8 cellular contexts compared by ENCODE assay signal in the genomic region with DNA sequence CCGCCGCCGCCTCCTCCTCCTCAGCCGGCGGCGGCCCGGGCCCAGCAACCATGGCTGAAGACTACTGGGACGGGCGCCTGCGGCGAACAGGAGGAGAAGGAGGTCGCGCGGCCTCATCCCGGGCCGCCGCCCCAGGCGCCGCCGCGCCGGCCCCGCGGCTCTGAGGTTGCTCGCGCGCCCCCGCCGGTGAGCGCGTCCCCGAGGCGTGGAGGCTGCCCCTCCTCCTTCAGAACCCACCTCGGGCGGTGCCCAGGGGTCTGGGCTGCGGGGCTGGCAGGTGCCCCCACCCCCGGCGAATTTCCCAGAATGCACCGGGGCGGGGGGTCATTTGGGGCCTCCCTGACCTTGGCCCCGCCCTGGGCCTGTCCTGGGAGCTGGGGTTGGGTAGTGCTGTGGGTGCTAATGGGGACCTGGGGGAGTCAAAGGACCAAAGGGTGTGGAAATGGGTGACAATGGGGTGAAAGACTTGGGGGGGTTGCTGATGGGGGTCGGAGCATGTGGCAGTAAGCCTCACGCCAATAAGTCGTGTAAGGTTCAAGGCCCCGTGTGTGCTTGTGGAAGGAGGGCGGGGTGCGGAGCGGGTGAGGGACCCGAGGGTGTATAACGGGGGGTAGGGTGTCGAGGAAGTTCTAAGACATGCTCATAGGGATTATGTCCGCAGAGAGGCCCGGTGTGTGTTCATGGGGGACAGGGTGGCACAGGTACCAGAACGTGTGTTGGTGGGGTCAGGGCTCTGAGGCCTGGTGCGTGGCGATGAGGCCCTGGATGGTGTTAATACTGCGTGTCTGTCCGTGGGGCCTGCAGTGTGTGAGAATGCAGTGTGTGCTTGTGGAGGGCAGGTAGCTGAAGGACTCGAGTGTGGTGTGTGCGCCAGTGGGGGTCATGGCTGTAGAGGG. TPM values are rescaled to one million over a fixed set of nuclear protein-coding genes. Genes with fewer than 3 reads are reported as not detected.
DNase-seq lines count a peak whose midpoint lies in the region; ATAC-seq and TF ChIP-seq lines count a peak whose summit lies in the region.

No MANE protein-coding gene starts in this region.

- peak overlapping the region; percentile 96 for H3K4me2 ChIP-seq in OCI-LY7 (ENCODE audit: low read length)

- ATAC-seq in GM18505 (IDR thresholded peaks at IDR 0.05; ENCODE audit: unreplicated experiment) (peak; percentile 2), HG02973 (IDR thresholded peaks at IDR 0.05; ENCODE audit: unreplicated experiment) (no peak), GM21737 (IDR thresholded peaks at IDR 0.05; ENCODE audit: unreplicated experiment) (no peak), HG03439 (IDR thresholded peaks at IDR 0.05; ENCODE audit: unreplicated experiment) (no peak)

- H3K4me3 ChIP-seq in OCI-LY7 (ENCODE audit: low read depth, low read length, poor library complexity, severe bottlenecking) = peak overlapping the region; percentile 98
- peak overlapping the region; percentile 89 for H3K4me3 ChIP-seq in cardiac muscle cell
- H3K4me3 ChIP-seq in rectal smooth muscle tissue (ENCODE audit: low read length) = peak overlapping the region; percentile 94

- H3K9ac ChIP-seq in rectal smooth muscle tissue (ENCODE audit: low read length) = peak overlapping the region; percentile 93

- no peak overlapping the region for H2AFZ ChIP-seq in OCI-LY7 (ENCODE audit: low read length)

- CTCF ChIA-PET in OCI-LY7 (lab: Charles Lee; ENCODE audit: unreplicated experiment) = no interaction called here

- POLR2A ChIA-PET in OCI-LY7 (lab: Charles Lee) = no interaction called here

- no peaks in the 10 kb centered on the region for H3K9me2 ChIP-seq in OCI-LY7 (ENCODE audit: insufficient read depth, low read length)

- H3K27me3 ChIP-seq in cardiac muscle cell = no peaks in the 10 kb centered on the region
- H3K27me3 ChIP-seq in rectal smooth muscle tissue (ENCODE audit: control insufficient read depth, insufficient read depth, low read length) = no peaks in the 10 kb centered on the region

- intact Hi-C loops in OCI-LY7 (cut with micrococcal nuclease; ENCODE audit: unreplicated experiment) = loop anchor here (1.0 to 2.0 kb wide), 5 partner anchors 14 to 432 kb away; a partner anchor contains a TSS

- no TSS peak for BruUV-seq in OCI-LY7 (replicated peaks; lab: Mats Ljungman, UMichigan)

- no peaks in the 10 kb centered on the region for H3K9me3 ChIP-seq in OCI-LY7 (ENCODE audit: low read length)
- no peaks in the 10 kb centered on the region for H3K9me3 ChIP-seq in cardiac muscle cell (ENCODE audit: low read depth)

- H3K36me3 ChIP-seq in OCI-LY7 (ENCODE audit: insufficient read depth, low read length) (peaks cover 61% of the 10 kb centered on the region), cardiac muscle cell (peaks cover 17% of the 10 kb centered on the region), rectal smooth muscle tissue (ENCODE audit: control insufficient read depth, insufficient read depth, low read length) (peaks cover 31% of the 10 kb centered on the region)

- TF ChIP-seq CTCF in OCI-LY7 (conservative IDR thresholded peaks at IDR 0.05; ENCODE audit: low read length) (no peak), cardiac muscle cell (IDR thresholded peaks at IDR 0.05; ENCODE audit: low read depth, low read length) (no peak)

- no peak for TF ChIP-seq POLR2A in GM18505 (IDR thresholded peaks at IDR 0.05; ENCODE audit: borderline replicate concordance, extremely low read depth, insufficient read depth, insufficient read length)

- H4K20me1 ChIP-seq in OCI-LY7 (ENCODE audit: insufficient read depth, low read length) = peaks cover 16% of the 10 kb centered on the region

- DNase-seq in OCI-LY7 (ENCODE audit: low spot score) (peak; percentile 57), cardiac muscle cell (ENCODE audit: low read depth in 1 of 2, low spot score in 1 of 2) (peak; percentile 9 to 69)
- peak; percentile 58 for DNase-seq in activated naive CD4-positive, alpha-beta T cell treated with Interleukin-2 at 50 U/mL for 16 hours

- peaks cover 38% of the 10 kb centered on the region for H3K79me2 ChIP-seq in OCI-LY7 (ENCODE audit: insufficient read depth, low read depth, low read length)

- peaks cover 26% of the 10 kb centered on the region for H3K4me1 ChIP-seq in OCI-LY7 (ENCODE audit: insufficient read depth, low read length, poor library complexity, severe bottlenecking)
- H3K4me1 ChIP-seq in cardiac muscle cell (ENCODE audit: low read depth) = peaks cover 11% of the 10 kb centered on the region
- H3K4me1 ChIP-seq in rectal smooth muscle tissue (ENCODE audit: control insufficient read depth, insufficient read depth, low read length) = peaks cover 14% of the 10 kb centered on the region

- H3K27ac ChIP-seq in OCI-LY7 (ENCODE audit: low read depth, low read length, poor library complexity, severe bottlenecking) (peak overlapping the region; percentile 80), cardiac muscle cell (peak overlapping the region; percentile 97), rectal smooth muscle tissue (ENCODE audit: low read depth, low read length) (peak overlapping the region; percentile 98)

RNA-seq across cellular contexts. Expression of a gene that starts 0.7 kb away (rescaled TPM):
- total RNA-seq in OCI-LY7 (2014; rRNA removed; shearing (Covaris generic)) = 49.3 and 68.5 TPM in 2 replicates
- total RNA-seq in OCI-LY7 (2022) (86.1 and 98.9 TPM in 2 replicates), cardiac muscle cell (391 and 422 TPM in 2 replicates)
- polyA plus RNA-seq in cardiac muscle cell = 481 and 575 TPM in 2 replicates

RNA-seq across cellular contexts. Expression of a gene that starts 13.6 kb away (rescaled TPM):
- total RNA-seq in OCI-LY7 (2014; rRNA removed; shearing (Covaris generic)) = 46.5 and 49.3 TPM in 2 replicates
- total RNA-seq in OCI-LY7 (2022) = 91.8 and 106 TPM in 2 replicates
- total RNA-seq in cardiac muscle cell = 120 and 130 TPM in 2 replicates
- polyA plus RNA-seq in cardiac muscle cell = 312 and 337 TPM in 2 replicates

RNA-seq across cellular contexts. Expression of a gene that starts 25.5 kb away (rescaled TPM):
- 137 and 169 TPM in 2 replicates for total RNA-seq in OCI-LY7 (2014; rRNA removed; shearing (Covaris generic))
- total RNA-seq in OCI-LY7 (2022) (294 and 296 TPM in 2 replicates), cardiac muscle cell (324 and 386 TPM in 2 replicates)
- polyA plus RNA-seq in cardiac muscle cell = 280 and 319 TPM in 2 replicates
